Comparison of ENCODE assay signal across 10 cellular contexts in genomic region chr11:125300791-125301218, GRCh38.
DNase-seq lines count a peak whose midpoint lies in the region; ATAC-seq and TF ChIP-seq lines count a peak whose summit lies in the region.
"Had no signal": no experiment of that assay in that cellular context is flagged by ENCODE, and none has a peak within 500 bp of the region (broad histone marks: within the 10 kb centered on the region; RNA-seq: fewer than 3 reads in every experiment).

No MANE protein-coding gene starts in this region.

- H3K27me3 ChIP-seq in right atrium auricular region: no peaks in the 10 kb centered on the region
- H3K27me3 ChIP-seq in aorta (ENCODE audit: control insufficient read depth in 1 of 2, insufficient read depth in 2 of 2, low read length in 1 of 2): no peaks in the 10 kb centered on the region
- H3K27me3 ChIP-seq in ovary: no peaks in the 10 kb centered on the region

- no peaks in the 10 kb centered on the region for H3K9me3 ChIP-seq in right atrium auricular region
- no peaks in the 10 kb centered on the region for H3K9me3 ChIP-seq in aorta (ENCODE audit: control insufficient read depth, low read length)
- H3K9me3 ChIP-seq in ovary: no peaks in the 10 kb centered on the region

- TF ChIP-seq CTCF in right atrium auricular region (IDR thresholded peaks at IDR 0.05) (no peak), ovary (IDR thresholded peaks at IDR 0.05) (no peak)

- H3K4me3 ChIP-seq in right atrium auricular region (no peak overlapping the region), aorta (ENCODE audit: low read length in 2 of 2) (no peak overlapping the region), ovary (no peak overlapping the region)

- 8 to 18% methylated on average over 3 of the region's 3 CpGs for WGBS in aorta, 2 donors
- WGBS in ovary, 3 donors: 38 to 43% (median 38%) methylated on average over 3 of the region's 3 CpGs

- no peaks in the 10 kb centered on the region for H3K9me3 Mint-ChIP-seq in activated T-cell treated with anti-CD3 and anti-CD28 coated beads, Interleukin-2, amount 50 U/mL, for 24 hours

- H3K4me3 Mint-ChIP-seq in activated T-cell treated with anti-CD3 and anti-CD28 coated beads, Interleukin-2, amount 50 U/mL, for 24 hours: no peak overlapping the region
- H3K4me3 Mint-ChIP-seq: B cell had no signal

- no peaks in the 10 kb centered on the region for H3K36me3 Mint-ChIP-seq in activated T-cell treated with anti-CD3 and anti-CD28 coated beads, Interleukin-2, amount 50 U/mL, for 24 hours (ENCODE audit: low read depth)

- intact Hi-C loops in Right ventricle myocardium superior (cut with DNase I): no loop called here
- intact Hi-C loops in aorta (cut with DNase I): loop anchor here in 1 of 2 donors (5.0 kb wide), 1 partner anchor 139 kb away; the partner anchor contains the start of gene PKNOX2
- intact Hi-C loops in ovary (cut with DNase I): no loop called here

- ATAC-seq in Right ventricle myocardium superior (ENCODE audit: poor library complexity): peak; percentile 71
- peak; percentile 66 for ATAC-seq in aorta (ENCODE audit: low FRiP score)

- H3K4me1 Mint-ChIP-seq in activated T-cell treated with anti-CD3 and anti-CD28 coated beads, Interleukin-2, amount 50 U/mL, for 24 hours (ENCODE audit: low read depth): no peaks in the 10 kb centered on the region
- H3K4me1 Mint-ChIP-seq: B cell had no signal

- H3K27ac ChIP-seq in right atrium auricular region (peak overlapping the region in 1 of 2 donors; percentile 4), aorta (ENCODE audit: low read depth in 1 of 2, low read length in 2 of 2) (peak overlapping the region in 1 of 2 donors; percentile 15), ovary (no peak overlapping the region)

- H3K4me1 ChIP-seq in right atrium auricular region: peaks cover 0 to 13% of the 10 kb centered on the region in 2 donors
- no peaks in the 10 kb centered on the region for H3K4me1 ChIP-seq in aorta (ENCODE audit: control insufficient read depth in 1 of 2, insufficient read depth in 2 of 2, low read length in 2 of 2)
- peaks cover 10% of the 10 kb centered on the region for H3K4me1 ChIP-seq in ovary (ENCODE audit: insufficient read depth)

- no peak for TF ChIP-seq POLR2A in ovary (IDR thresholded peaks at IDR 0.05)

- TF ChIP-seq EP300 in ovary (IDR thresholded peaks at IDR 0.05): no peak

- H3K36me3 ChIP-seq in right atrium auricular region (no peaks in the 10 kb centered on the region), aorta (ENCODE audit: control insufficient read depth in 1 of 2, insufficient read depth in 2 of 2, low read length in 1 of 2) (no peaks in the 10 kb centered on the region), ovary (no peaks in the 10 kb centered on the region)

- H3K27ac Mint-ChIP-seq in activated T-cell treated with anti-CD3 and anti-CD28 coated beads, Interleukin-2, amount 50 U/mL, for 24 hours: no peak overlapping the region
- H3K27ac Mint-ChIP-seq: B cell had no signal

- DNase-seq in Right ventricle myocardium superior (no peak), right atrium auricular region (ENCODE audit: low spot score) (no peak), astrocyte of the hippocampus (ENCODE audit: low read depth, low spot score) (peak; percentile 75), iris pigment epithelial cell (ENCODE audit: low read depth) (peak; percentile 84), aorta (peak in 1 of 2 donors; percentile 74), epidermal melanocyte (ENCODE audit: insufficient read length, low spot score) (no peak), ovary (no peak)
- DNase-seq in activated T-cell treated with anti-CD3 and anti-CD28 coated beads, Interleukin-2, amount 50 U/mL, for 24 hours: no peak
- DNase-seq: effector CD4-positive, alpha-beta T cell had no signal

- H3K27me3 Mint-ChIP-seq in activated T-cell treated with anti-CD3 and anti-CD28 coated beads, Interleukin-2, amount 50 U/mL, for 24 hours: peaks cover 7% of the 10 kb centered on the region

Comparison
In these comparisons a context has a peak if more than half of its experiments do, and no peak if none do; other contexts are left out.
1. DNase-seq: peak in astrocyte of the hippocampus (single experiment) and iris pigment epithelial cell (single experiment); none in Right ventricle myocardium superior (single experiment), right atrium auricular region (single experiment), epidermal melanocyte (single experiment), ovary (0 of 5) and activated T-cell treated with anti-CD3 and anti-CD28 coated beads, Interleukin-2, amount 50 U/mL, for 24 hours (single experiment).